19 cellular contexts compared by ENCODE assay signal in genomic region chr6:122454673-122455072, GRCh38. TPM values are rescaled to one million over a fixed set of nuclear protein-coding genes. Genes with fewer than 3 reads are reported as not detected.
DNase-seq lines count a peak whose midpoint lies in the region; ATAC-seq, FAIRE-seq and TF ChIP-seq lines count a peak whose summit lies in the region.
"Had no signal": no experiment of that assay in that cellular context is flagged by ENCODE, and none has a peak within 500 bp of the region (broad histone marks: within the 10 kb centered on the region; RNA-seq: fewer than 3 reads in every experiment).

No MANE protein-coding gene starts in this region.

- no peak for DNase-seq in activated CD4-positive, alpha-beta memory T cell treated with anti-CD3 and anti-CD28 coated beads for 36 hours
- DNase-seq in activated CD4-positive, alpha-beta memory T cell treated with anti-CD3 and anti-CD28 coated beads, Interleukin-2, amount 10 ng/mL, durations not matched to agents 7 days and 5 days, result no peak
- DNase-seq in HepG2 (ENCODE audit: low spot score) (no peak), right lobe of liver (no peak), epithelial cell of esophagus (ENCODE audit: low read depth) (peak; percentile 60), right cardiac atrium (no peak), H4 (ENCODE audit: low spot score) (no peak), HUDEP-2 (lab: John Stamatoyannopoulos, UW; ENCODE audit: unreplicated experiment in 76 of 76) (no peak)
- DNase-seq: 8988T; CD8-positive, alpha-beta memory T cell; DMS79 treated with DMSO at 0.1 percent for 48 hours; NCI-H1417 treated with DMSO at 0.1 percent for 48 hours; NCI-H2029 treated with DMSO at 0.1 percent for 48 hours; NCI-H82; PC-3 had no signal

- peak overlapping the region; percentile 21 for H3K27ac Mint-ChIP-seq in activated CD4-positive, alpha-beta memory T cell treated with anti-CD3 and anti-CD28 coated beads for 36 hours
- H3K27ac Mint-ChIP-seq in activated CD4-positive, alpha-beta memory T cell treated with anti-CD3 and anti-CD28 coated beads, Interleukin-2, amount 10 ng/mL, durations not matched to agents 7 days and 5 days, result no peak overlapping the region

- no peaks in the 10 kb centered on the region for H3K27me3 Mint-ChIP-seq in activated CD4-positive, alpha-beta memory T cell treated with anti-CD3 and anti-CD28 coated beads for 36 hours
- no peaks in the 10 kb centered on the region for H3K27me3 Mint-ChIP-seq in activated CD4-positive, alpha-beta memory T cell treated with anti-CD3 and anti-CD28 coated beads, Interleukin-2, amount 10 ng/mL, durations not matched to agents 7 days and 5 days
- H3K27me3 Mint-ChIP-seq: CD8-positive, alpha-beta memory T cell had no signal

- H2AFZ ChIP-seq in HepG2 (ENCODE audit: low read length), result no peak overlapping the region

- CTCF ChIA-PET in activated CD4-positive, alpha-beta memory T cell treated with anti-CD3 and anti-CD28 coated beads for 36 hours (lab: Charles Lee), result no interaction called here
- CTCF ChIA-PET in activated CD4-positive, alpha-beta memory T cell treated with anti-CD3 and anti-CD28 coated beads, Interleukin-2, amount 10 ng/mL, durations not matched to agents 7 days and 5 days (lab: Charles Lee), result no interaction called here
- CTCF ChIA-PET in HepG2 (lab: Yijun Ruan, JAX; ENCODE audit: low intra/inter-chr PET ratio, low total read pairs), result no interaction called here

- H4K20me1 ChIP-seq in HepG2 (ENCODE audit: insufficient read depth, low read length), result peaks cover 19% of the 10 kb centered on the region

- no peak overlapping the region for H3K9ac ChIP-seq in HepG2 (ENCODE audit: insufficient read depth, low read depth, low read length)

- no peak overlapping the region for H3K4me2 ChIP-seq in HepG2 (ENCODE audit: low read depth, low read length)

- H3K79me2 ChIP-seq in HepG2 (ENCODE audit: insufficient read depth, low read length), result peaks cover 17% of the 10 kb centered on the region

- POLR2A ChIA-PET in activated CD4-positive, alpha-beta memory T cell treated with anti-CD3 and anti-CD28 coated beads for 36 hours (lab: Charles Lee), result no interaction called here
- POLR2A ChIA-PET in activated CD4-positive, alpha-beta memory T cell treated with anti-CD3 and anti-CD28 coated beads, Interleukin-2, amount 10 ng/mL, durations not matched to agents 7 days and 5 days (lab: Charles Lee), result no interaction called here
- POLR2A ChIA-PET in HepG2 (lab: Yijun Ruan, JAX), result no interaction called here

- peaks cover 45% of the 10 kb centered on the region for H3K4me1 Mint-ChIP-seq in activated CD4-positive, alpha-beta memory T cell treated with anti-CD3 and anti-CD28 coated beads for 36 hours (ENCODE audit: low read depth)
- peaks cover 18% of the 10 kb centered on the region for H3K4me1 Mint-ChIP-seq in activated CD4-positive, alpha-beta memory T cell treated with anti-CD3 and anti-CD28 coated beads, Interleukin-2, amount 10 ng/mL, durations not matched to agents 7 days and 5 days

- in situ Hi-C loops in HepG2 (cut with HindIII; ENCODE audit: extremely low pct_ligation_motif_present, low pct_unique_long_range_greater_than_20kb), result no loop called here

- no peak overlapping the region for H3K4me3 ChIP-seq in HepG2 (replicated peaks in 1 of 3; ENCODE audit: insufficient read depth in 1 of 3, low read depth in 2 of 3, low read length in 3 of 3)
- no peak overlapping the region for H3K4me3 ChIP-seq in right lobe of liver
- no peak overlapping the region for H3K4me3 ChIP-seq in epithelial cell of esophagus (ENCODE audit: low read length)
- H3K4me3 ChIP-seq in right cardiac atrium (ENCODE audit: low read length), result no peak overlapping the region
- H3K4me3 ChIP-seq: HAP-1, K562 had no signal

- ATAC-seq in HepG2 (no peak), right lobe of liver (no peak), right cardiac atrium (no peak)
- ATAC-seq: K562, PC-3 had no signal

- H3K27ac ChIP-seq in HepG2 (ENCODE audit: extremely low read length, insufficient read depth, low read length) (no peak overlapping the region), right lobe of liver (no peak overlapping the region), right cardiac atrium (ENCODE audit: low read length) (no peak overlapping the region)
- H3K27ac ChIP-seq: HL-60 had no signal

- TF ChIP-seq POLR2A in HepG2 (IDR thresholded peaks at IDR 0.05; ENCODE audit: insufficient read depth in 1 of 2, low read depth in 2 of 2, low read length in 2 of 2) (no peak), right lobe of liver (IDR thresholded peaks at IDR 0.05) (no peak)

- H3K9me3 ChIP-seq in HepG2 (ENCODE audit: low read length) (no peaks in the 10 kb centered on the region), right lobe of liver (no peaks in the 10 kb centered on the region), right cardiac atrium (ENCODE audit: control insufficient read depth, low read length) (no peaks in the 10 kb centered on the region)
- H3K9me3 ChIP-seq: HAP-1 had no signal

- TF ChIP-seq CTCF in HepG2 (CRISPR knock-in tag; IDR thresholded peaks at IDR 0.05), result no peak
- no peak for TF ChIP-seq CTCF in right lobe of liver (IDR thresholded peaks at IDR 0.05)
- no peak for TF ChIP-seq CTCF in epithelial cell of esophagus (IDR thresholded peaks at IDR 0.05; ENCODE audit: insufficient read depth, low read depth, low read length, missing control alignments)

- H3K27me3 ChIP-seq in HepG2 (ENCODE audit: control insufficient read depth in 1 of 2, insufficient read depth in 2 of 2, low read length in 2 of 2) (no peaks in the 10 kb centered on the region), right lobe of liver (no peaks in the 10 kb centered on the region), right cardiac atrium (ENCODE audit: control insufficient read depth, insufficient read depth) (no peaks in the 10 kb centered on the region)

- no peak for TF ChIP-seq EP300 in HepG2 (IDR thresholded peaks at IDR 0.05; ENCODE audit: low read depth in 2 of 2, low read length in 2 of 2)
- TF ChIP-seq EP300 in HepG2 (CRISPR knock-in tag; IDR thresholded peaks at IDR 0.05; ENCODE audit: borderline replicate concordance), result no peak

- 89% methylated on average over 4 of the region's 4 CpGs for WGBS in HepG2 (ENCODE audit: low lambda C conversion rate)
- WGBS in right lobe of liver (ENCODE audit: insufficient coverage, low coverage, low lambda C conversion rate, missing lambda C conversion rate), result 81% methylated on average over 4 of the region's 4 CpGs
- WGBS in right cardiac atrium, result 83% methylated on average over 4 of the region's 4 CpGs

- TF ChIP-seq RAD21 in HepG2 (CRISPR knock-in tag; IDR thresholded peaks at IDR 0.05), result no peak

- H3K4me3 Mint-ChIP-seq in activated CD4-positive, alpha-beta memory T cell treated with anti-CD3 and anti-CD28 coated beads for 36 hours, result no peak overlapping the region
- H3K4me3 Mint-ChIP-seq in activated CD4-positive, alpha-beta memory T cell treated with anti-CD3 and anti-CD28 coated beads, Interleukin-2, amount 10 ng/mL, durations not matched to agents 7 days and 5 days, result no peak overlapping the region
- H3K4me3 Mint-ChIP-seq: CD8-positive, alpha-beta memory T cell had no signal

- no peaks in the 10 kb centered on the region for H3K9me3 Mint-ChIP-seq in activated CD4-positive, alpha-beta memory T cell treated with anti-CD3 and anti-CD28 coated beads for 36 hours
- H3K9me3 Mint-ChIP-seq in activated CD4-positive, alpha-beta memory T cell treated with anti-CD3 and anti-CD28 coated beads, Interleukin-2, amount 10 ng/mL, durations not matched to agents 7 days and 5 days, result no peaks in the 10 kb centered on the region
- H3K9me3 Mint-ChIP-seq: CD8-positive, alpha-beta memory T cell had no signal

- H3K36me3 Mint-ChIP-seq in activated CD4-positive, alpha-beta memory T cell treated with anti-CD3 and anti-CD28 coated beads for 36 hours, result peaks cover 41% of the 10 kb centered on the region
- H3K36me3 Mint-ChIP-seq in activated CD4-positive, alpha-beta memory T cell treated with anti-CD3 and anti-CD28 coated beads, Interleukin-2, amount 10 ng/mL, durations not matched to agents 7 days and 5 days (ENCODE audit: low read depth), result peaks cover 64% of the 10 kb centered on the region

- no peak for FAIRE-seq in HepG2 (lab: Jason Lieb, UNC)
- FAIRE-seq: HTR-8/SVneo, K562 had no signal

- H3K36me3 ChIP-seq in HepG2 (replicated peaks in 1 of 2; ENCODE audit: control insufficient read depth in 1 of 2, insufficient read depth in 2 of 2, low read length in 2 of 2) (peaks cover 18 to 68% of the 10 kb centered on the region in 2 experiments), right lobe of liver (peaks cover 0 to 65% (median 32%) of the 10 kb centered on the region in 4 donors)

- intact Hi-C loops in activated CD4-positive, alpha-beta memory T cell treated with anti-CD3 and anti-CD28 coated beads for 36 hours (cut with micrococcal nuclease), result no loop called here
- intact Hi-C loops in HepG2 (cut with micrococcal nuclease; ENCODE audit: unreplicated experiment) (no loop called here), right lobe of liver (cut with DNase I) (no loop called here), right cardiac atrium (cut with DNase I) (no loop called here)

- peaks cover 10% of the 10 kb centered on the region for H3K4me1 ChIP-seq in HepG2 (ENCODE audit: insufficient read depth, low read length)
- H3K4me1 ChIP-seq in right lobe of liver, result peaks cover 0 to 10% (median under 1%) of the 10 kb centered on the region in 4 donors
- peaks cover 1% of the 10 kb centered on the region for H3K4me1 ChIP-seq in right cardiac atrium (ENCODE audit: control insufficient read depth, insufficient read depth, low read length)

- TSS peak; percentile 6 for BruUV-seq in HepG2 (replicated peaks; lab: Mats Ljungman, UMichigan)

RNA-seq across cellular contexts. Expression of gene SERINC1, which starts 16.9 kb away (rescaled TPM):
- total RNA-seq in activated CD4-positive, alpha-beta memory T cell treated with anti-CD3 and anti-CD28 coated beads for 36 hours, result 10 to 100 TPM; 48.2 to 51.1 TPM
- 10 to 100 TPM; 81.5 to 83.2 TPM for total RNA-seq in activated CD4-positive, alpha-beta memory T cell treated with anti-CD3 and anti-CD28 coated beads, Interleukin-2, amount 10 ng/mL, durations not matched to agents 7 days and 5 days
- 62.2 and 112 TPM in 2 replicates for total RNA-seq in HepG2 (2016; rRNA removed; fragmentation: Illumina TruSeq; extraction: Trizol)
- total RNA-seq in HepG2 (2016; cell fraction: cytosol; rRNA removed; fragmentation: Illumina TruSeq; extraction: Trizol; ENCODE audit: low read depth), result 5.4 and 6.5 TPM in 2 replicates
- total RNA-seq in HepG2 (2016; cell fraction: insoluble cytoplasmic fraction; rRNA removed; fragmentation: Illumina TruSeq; extraction: Trizol), result 61.8 and 116 TPM in 2 replicates
- total RNA-seq in HepG2 (2016; cell fraction: membrane; rRNA removed; fragmentation: Illumina TruSeq; extraction: Trizol), result 16.8 and 22.0 TPM in 2 replicates
- total RNA-seq in HepG2 (2016; cell fraction: nucleus; rRNA removed; fragmentation: Illumina TruSeq; extraction: Trizol), result 87.4 and 101 TPM in 2 replicates
- 93.5 and 97.7 TPM in 2 replicates for polyA plus RNA-seq in HepG2 (2011; rRNA removed)
- 47.2 and 97.2 TPM in 2 replicates for polyA plus RNA-seq in HepG2 (2011; cell fraction: cytosol; rRNA removed)
- 12.1 and 22.2 TPM in 2 replicates for polyA plus RNA-seq in HepG2 (2011; cell fraction: nucleus; rRNA removed)
- 161 and 173 TPM in 2 replicates for polyA plus RNA-seq in HepG2 (2012)
- 3.2 and 3.6 TPM in 2 replicates for polyA plus RNA-seq in HepG2 (2016; cell fraction: cytosol; fragmentation: Illumina TruSeq; extraction: Trizol; ENCODE audit: low read depth)
- polyA plus RNA-seq in HepG2 (2016; cell fraction: insoluble cytoplasmic fraction; fragmentation: Illumina TruSeq; extraction: Trizol; ENCODE audit: low read depth), result 47.0 and 52.4 TPM in 2 replicates
- 6.6 and 9.2 TPM in 2 replicates for polyA plus RNA-seq in HepG2 (2016; cell fraction: membrane; fragmentation: Illumina TruSeq; extraction: Trizol; ENCODE audit: low read depth)
- polyA plus RNA-seq in HepG2 (2016; cell fraction: nucleus; fragmentation: Illumina TruSeq; extraction: Trizol; ENCODE audit: insufficient read depth, low read depth), result 94.6 and 98.2 TPM in 2 replicates
- 37.1 and 104 TPM in 2 replicates for polyA minus RNA-seq in HepG2 (2011; rRNA and poly(A)+ RNA removed; ENCODE audit: low replicate concordance)
- polyA minus RNA-seq in HepG2 (2011; cell fraction: cytosol; rRNA and poly(A)+ RNA removed), result 116 and 151 TPM in 2 replicates
- 74.0 and 95.7 TPM in 2 replicates for polyA minus RNA-seq in HepG2 (2011; cell fraction: nucleus; rRNA and poly(A)+ RNA removed)
- total RNA-seq in right lobe of liver, result 100 to 1,000 TPM in 4 of 6 experiments, 10 to 100 TPM in 2; 83.6 to 114 (median 102) TPM
- 100 to 1,000 TPM; 200 to 231 (median 201) TPM for total RNA-seq in right cardiac atrium
- 120 TPM for polyA plus RNA-seq in right cardiac atrium
- 52.3 and 65.2 TPM in 2 replicates for total RNA-seq in H4 (2014; rRNA removed; shearing (Covaris generic))

RNA-seq across cellular contexts. Expression of gene HSF2, which starts 55.2 kb away (rescaled TPM):
- 10 to 100 TPM; 16.0 to 18.5 TPM for total RNA-seq in activated CD4-positive, alpha-beta memory T cell treated with anti-CD3 and anti-CD28 coated beads for 36 hours
- total RNA-seq in activated CD4-positive, alpha-beta memory T cell treated with anti-CD3 and anti-CD28 coated beads, Interleukin-2, amount 10 ng/mL, durations not matched to agents 7 days and 5 days, result 10 to 100 TPM; 12.0 to 13.3 TPM
- total RNA-seq in HepG2 (2016; rRNA removed; fragmentation: Illumina TruSeq; extraction: Trizol), result 24.8 and 27.6 TPM in 2 replicates
- 7.1 and 10.7 TPM in 2 replicates for total RNA-seq in HepG2 (2016; cell fraction: cytosol; rRNA removed; fragmentation: Illumina TruSeq; extraction: Trizol; ENCODE audit: low read depth)
- total RNA-seq in HepG2 (2016; cell fraction: insoluble cytoplasmic fraction; rRNA removed; fragmentation: Illumina TruSeq; extraction: Trizol), result 29.5 and 35.3 TPM in 2 replicates
- 14.0 and 17.8 TPM in 2 replicates for total RNA-seq in HepG2 (2016; cell fraction: membrane; rRNA removed; fragmentation: Illumina TruSeq; extraction: Trizol)
- 26.6 and 30.2 TPM in 2 replicates for total RNA-seq in HepG2 (2016; cell fraction: nucleus; rRNA removed; fragmentation: Illumina TruSeq; extraction: Trizol)
- polyA plus RNA-seq in HepG2 (2011; rRNA removed), result 22.1 and 26.4 TPM in 2 replicates
- 12.7 and 16.8 TPM in 2 replicates for polyA plus RNA-seq in HepG2 (2011; cell fraction: cytosol; rRNA removed)
- polyA plus RNA-seq in HepG2 (2011; cell fraction: nucleus; rRNA removed), result 18.7 and 22.0 TPM in 2 replicates
- polyA plus RNA-seq in HepG2 (2012), result 11.0 and 12.2 TPM in 2 replicates
- polyA plus RNA-seq in HepG2 (2016; cell fraction: cytosol; fragmentation: Illumina TruSeq; extraction: Trizol; ENCODE audit: low read depth), result 1.6 and 1.8 TPM in 2 replicates
- 21.4 and 22.2 TPM in 2 replicates for polyA plus RNA-seq in HepG2 (2016; cell fraction: insoluble cytoplasmic fraction; fragmentation: Illumina TruSeq; extraction: Trizol; ENCODE audit: low read depth)
- 3.8 TPM in 2 replicates for polyA plus RNA-seq in HepG2 (2016; cell fraction: membrane; fragmentation: Illumina TruSeq; extraction: Trizol; ENCODE audit: low read depth)
- 27.2 and 28.0 TPM in 2 replicates for polyA plus RNA-seq in HepG2 (2016; cell fraction: nucleus; fragmentation: Illumina TruSeq; extraction: Trizol; ENCODE audit: insufficient read depth, low read depth)
- 12.3 and 24.7 TPM in 2 replicates for polyA minus RNA-seq in HepG2 (2011; rRNA and poly(A)+ RNA removed; ENCODE audit: low replicate concordance)
- 15.3 and 17.6 TPM in 2 replicates for polyA minus RNA-seq in HepG2 (2011; cell fraction: cytosol; rRNA and poly(A)+ RNA removed)
- polyA minus RNA-seq in HepG2 (2011; cell fraction: nucleus; rRNA and poly(A)+ RNA removed), result 33.7 and 35.9 TPM in 2 replicates
- total RNA-seq in right lobe of liver, result 1 to 10 TPM; 2.6 to 4.7 (median 3.3) TPM
- 10 to 100 TPM; 21.6 to 42.9 (median 41.8) TPM for total RNA-seq in right cardiac atrium
- 37.3 TPM for polyA plus RNA-seq in right cardiac atrium
- 19.5 and 31.6 TPM in 2 replicates for total RNA-seq in H4 (2014; rRNA removed; shearing (Covaris generic))
